In genomic region chr10:16690417-16690816, GRCh38 we compare ENCODE assay signal across 17 cellular contexts.
A peak's percentile ranks its signal among the peaks of the same experiment; 100 is the strongest.
DNase-seq lines count a peak whose midpoint lies in the region; ATAC-seq and TF ChIP-seq lines count a peak whose summit lies in the region.
"Had no signal": no experiment of that assay in that cellular context is flagged by ENCODE, and none has a peak within 500 bp of the region (broad histone marks: within the 10 kb centered on the region; RNA-seq: fewer than 3 reads in every experiment).

No MANE protein-coding gene starts in this region.

- H3K27me3 Mint-ChIP-seq in endodermal cell (ENCODE audit: insufficient read depth): no peaks in the 10 kb centered on the region
- H3K27me3 Mint-ChIP-seq: CD4-positive, CD25-positive, alpha-beta regulatory T cell; CD8-positive, alpha-beta memory T cell had no signal

- H3K79me2 ChIP-seq in osteoblast (ENCODE audit: insufficient read depth, low read length): no peaks in the 10 kb centered on the region

- no peak overlapping the region for H3K4me2 ChIP-seq in osteoblast (ENCODE audit: insufficient read depth, low read length)

- no peaks in the 10 kb centered on the region for H3K4me1 ChIP-seq in endodermal cell (ENCODE audit: control insufficient read depth, insufficient read depth, low read length)
- no peaks in the 10 kb centered on the region for H3K4me1 ChIP-seq in osteoblast (ENCODE audit: insufficient read depth, low read length)
- H3K4me1 ChIP-seq: BE2C had no signal

- H3K36me3 ChIP-seq in endodermal cell (ENCODE audit: control insufficient read depth, insufficient read depth, low read length) (peaks cover 27% of the 10 kb centered on the region), osteoblast (ENCODE audit: insufficient read depth, low read length) (peaks cover 7% of the 10 kb centered on the region)
- H3K36me3 ChIP-seq: BE2C had no signal

- 91 to 96% methylated on average over 4 to 5 of the region's 5 CpGs for WGBS in endodermal cell (ENCODE audit: insufficient coverage in 1 of 2, insufficient read length in 1 of 2), 2 experiments

- H3K9me3 ChIP-seq in endodermal cell (ENCODE audit: control insufficient read depth, low read length): peaks cover 5% of the 10 kb centered on the region
- no peaks in the 10 kb centered on the region for H3K9me3 ChIP-seq in osteoblast (ENCODE audit: low read depth, low read length)
- H3K9me3 ChIP-seq: BE2C had no signal

- DNase-seq in DMS79 treated with DMSO at 0.1 percent for 48 hours (lab: John Stamatoyannopoulos, UW): peak; percentile 50
- DNase-seq in NCI-H187 (lab: John Stamatoyannopoulos, UW): peak; percentile 31 to 72
- DNase-seq in endodermal cell: no peak
- peak; percentile 15 for DNase-seq in osteoblast (ENCODE audit: insufficient read length, low spot score, missing footprints)
- DNase-seq in stimulated activated CD4-positive, alpha-beta T cell treated with anti-CD3 and anti-CD28 coated beads, Interleukin-2, amount 100 ng/mL, for 48 hours: no peak
- no peak for DNase-seq in NOMO-1 treated with DMSO at 0.1 percent for 48 hours (lab: John Stamatoyannopoulos, UW; ENCODE audit: unreplicated experiment)
- DNase-seq: ACHN; BE2C; C1 segment of cervical spinal cord; CD4-positive, CD25-positive, alpha-beta regulatory T cell; CD8-positive, alpha-beta memory T cell; COR-L47; DMS 273 treated with DMSO at 0.1 percent for 48 hours; GF-D8; H9 had no signal

- no peaks in the 10 kb centered on the region for H3K4me1 Mint-ChIP-seq in endodermal cell
- H3K4me1 Mint-ChIP-seq: H9 had no signal

- H3K4me3 Mint-ChIP-seq in endodermal cell: no peak overlapping the region
- H3K4me3 Mint-ChIP-seq: CD4-positive, CD25-positive, alpha-beta regulatory T cell; CD8-positive, alpha-beta memory T cell; H9 had no signal

- peaks cover 9% of the 10 kb centered on the region for H3K36me3 Mint-ChIP-seq in endodermal cell (ENCODE audit: low read depth)

- H3K27me3 ChIP-seq in endodermal cell (ENCODE audit: control insufficient read depth, insufficient read depth, low read length, poor library complexity, severe bottlenecking): no peaks in the 10 kb centered on the region
- H3K27me3 ChIP-seq in osteoblast (ENCODE audit: insufficient read depth, low read length): no peaks in the 10 kb centered on the region
- H3K27me3 ChIP-seq: BE2C had no signal

- TF ChIP-seq CTCF in endodermal cell (conservative IDR thresholded peaks at IDR 0.05): no peak
- no peak for TF ChIP-seq CTCF in osteoblast (IDR thresholded peaks at IDR 0.05; ENCODE audit: extremely low read depth, low read depth, low read length)

- no peak overlapping the region for H3K9ac ChIP-seq in endodermal cell (ENCODE audit: extremely low read depth, low read length, poor library complexity, severe bottlenecking)

- H4K20me1 ChIP-seq in osteoblast (ENCODE audit: insufficient read depth, low read length): peaks cover 2% of the 10 kb centered on the region

- no peak overlapping the region for H3K4me3 ChIP-seq in endodermal cell (ENCODE audit: low read length)
- H3K4me3 ChIP-seq in osteoblast (ENCODE audit: insufficient read depth, low read length): no peak overlapping the region

- H3K27ac Mint-ChIP-seq in endodermal cell: peak overlapping the region; percentile 28
- H3K27ac Mint-ChIP-seq: CD4-positive, CD25-positive, alpha-beta regulatory T cell had no signal

- no peak overlapping the region for H3K27ac ChIP-seq in endodermal cell (ENCODE audit: low read depth, low read length)
- no peak overlapping the region for H3K27ac ChIP-seq in osteoblast (ENCODE audit: low read depth, low read length)
- H3K27ac ChIP-seq: HL-60 had no signal

- no peaks in the 10 kb centered on the region for H3K9me3 Mint-ChIP-seq in endodermal cell
- H3K9me3 Mint-ChIP-seq: CD8-positive, alpha-beta memory T cell; H9 had no signal

- no peak overlapping the region for H2AFZ ChIP-seq in osteoblast (ENCODE audit: low read length)

- no peak for ATAC-seq in HG02763 (IDR thresholded peaks at IDR 0.05; ENCODE audit: unreplicated experiment)

Comparison
In these comparisons a context has a peak if more than half of its experiments do, and no peak if none do; other contexts are left out.
1. DNase-seq: peak in DMS79 treated with DMSO at 0.1 percent for 48 hours (single experiment), NCI-H187 (2 of 2) and osteoblast (single experiment); none in endodermal cell (single experiment), stimulated activated CD4-positive, alpha-beta T cell treated with anti-CD3 and anti-CD28 coated beads, Interleukin-2, amount 100 ng/mL, for 48 hours (0 of 2) and NOMO-1 treated with DMSO at 0.1 percent for 48 hours (single experiment).